Comparison of ENCODE assay signal across 23 cellular contexts in the genomic region with DNA sequence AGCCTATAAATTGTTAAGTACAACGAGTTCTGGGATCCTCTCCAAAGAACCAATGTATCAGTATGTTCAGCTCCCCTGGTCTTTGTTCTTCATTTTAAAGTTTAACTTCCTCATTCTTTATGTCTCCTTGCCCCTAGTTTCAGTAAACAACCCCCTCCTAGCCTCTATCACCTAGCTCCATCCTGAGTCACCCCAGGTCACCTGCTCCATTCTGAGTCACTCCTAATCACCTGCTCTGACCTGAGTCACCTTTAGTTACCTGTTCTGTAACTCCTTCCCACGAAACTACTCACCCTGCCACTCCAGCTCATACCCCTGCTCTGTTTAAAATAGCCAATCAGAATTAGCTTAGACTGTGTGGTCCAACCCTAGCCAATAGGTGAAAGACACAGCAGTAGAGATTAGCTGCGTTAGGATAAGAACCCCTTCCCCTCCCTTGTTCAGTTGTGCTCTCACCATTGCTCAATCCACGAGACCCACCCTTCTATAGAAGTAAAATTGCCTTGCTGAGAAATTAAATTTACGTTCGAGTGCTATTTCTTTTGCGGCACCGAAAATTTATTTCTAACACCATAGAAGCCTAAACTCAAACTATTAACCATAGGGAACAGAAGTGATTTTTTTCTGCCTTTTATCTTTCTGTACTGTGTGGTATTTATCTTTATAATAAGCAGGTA.
"Had no signal": no experiment of that assay in that cellular context is flagged by ENCODE, and none has a peak within 500 bp of the region (broad histone marks: within the 10 kb centered on the region; RNA-seq: fewer than 3 reads in every experiment).

No MANE protein-coding gene starts in this region.

- H3K4me3 ChIP-seq: ascending aorta, dorsolateral prefrontal cortex, SK-N-MC, spleen, testis, upper lobe of right lung had no signal

- H3K27me3 ChIP-seq: ascending aorta, brain microvascular endothelial cell, dorsolateral prefrontal cortex, spleen, testis, upper lobe of right lung had no signal

- H3K27ac Mint-ChIP-seq: activated B cell treated with CpG ODN at 0.5 μM for 24 hours; activated CD4-positive, alpha-beta memory T cell treated with anti-CD3 and anti-CD28 coated beads for 36 hours; activated naive CD4-positive, alpha-beta T cell treated with anti-CD3 and anti-CD28 coated beads, Interleukin-2, amount 50 U/mL, for 24 hours; immature natural killer cell; naive thymus-derived CD8-positive, alpha-beta T cell; T-helper 17 cell had no signal

- H3K9me3 ChIP-seq: testis, upper lobe of right lung had no signal

- ATAC-seq: naive thymus-derived CD8-positive, alpha-beta T cell; T-helper 17 cell had no signal

- H3K36me3 ChIP-seq: ascending aorta, brain microvascular endothelial cell, spleen, upper lobe of right lung had no signal

- H3K27me3 Mint-ChIP-seq: activated B cell treated with CpG ODN at 0.5 μM for 24 hours; activated CD4-positive, alpha-beta memory T cell treated with anti-CD3 and anti-CD28 coated beads for 36 hours; activated naive CD4-positive, alpha-beta T cell treated with anti-CD3 and anti-CD28 coated beads, Interleukin-2, amount 50 U/mL, for 24 hours; central memory CD8-positive, alpha-beta T cell; naive thymus-derived CD8-positive, alpha-beta T cell; T-helper 17 cell had no signal

- H3K4me1 ChIP-seq: testis, upper lobe of right lung had no signal

- H3K4me1 Mint-ChIP-seq: activated B cell treated with CpG ODN at 0.5 μM for 24 hours; activated naive CD4-positive, alpha-beta T cell treated with anti-CD3 and anti-CD28 coated beads, Interleukin-2, amount 50 U/mL, for 24 hours; central memory CD8-positive, alpha-beta T cell; immature natural killer cell; naive thymus-derived CD8-positive, alpha-beta T cell; T-helper 17 cell had no signal

- FAIRE-seq: colon had no signal

- DNase-seq: activated B cell treated with CpG ODN at 0.5 μM for 24 hours; activated CD4-positive, alpha-beta memory T cell treated with anti-CD3 and anti-CD28 coated beads for 36 hours; activated CD4-positive, alpha-beta T cell treated with anti-CD3 and anti-CD28 coated beads for 4 hours; activated gamma-delta T cell treated with Interleukin-2 at 50 U/mL for 16 hours; activated T-cell treated with anti-CD3 and anti-CD28 coated beads for 4 hours; brain microvascular endothelial cell; dorsolateral prefrontal cortex; foreskin fibroblast; immature natural killer cell; mesenchymal stem cell; naive thymus-derived CD8-positive, alpha-beta T cell; spleen; stimulated activated CD4-positive, alpha-beta T cell treated with anti-CD3 and anti-CD28 coated beads, Interleukin-4, amount 100 ng/mL, for 1 hour; stimulated activated naive CD4-positive, alpha-beta T cell; SW 1271; T-helper 17 cell; testis; upper lobe of right lung had no signal

- H3K4me3 Mint-ChIP-seq: activated B cell treated with CpG ODN at 0.5 μM for 24 hours; activated CD4-positive, alpha-beta memory T cell treated with anti-CD3 and anti-CD28 coated beads for 36 hours; activated naive CD4-positive, alpha-beta T cell treated with anti-CD3 and anti-CD28 coated beads, Interleukin-2, amount 50 U/mL, for 24 hours; central memory CD8-positive, alpha-beta T cell; immature natural killer cell; T-helper 17 cell had no signal

- H3K36me3 Mint-ChIP-seq: activated CD4-positive, alpha-beta memory T cell treated with anti-CD3 and anti-CD28 coated beads for 36 hours; activated naive CD4-positive, alpha-beta T cell treated with anti-CD3 and anti-CD28 coated beads, Interleukin-2, amount 50 U/mL, for 24 hours had no signal

- H3K27ac ChIP-seq: ascending aorta, brain microvascular endothelial cell, dorsolateral prefrontal cortex, SK-N-MC, spleen, testis, upper lobe of right lung had no signal
